Comparison of ENCODE assay signal across 9 cellular contexts in the genomic region with DNA sequence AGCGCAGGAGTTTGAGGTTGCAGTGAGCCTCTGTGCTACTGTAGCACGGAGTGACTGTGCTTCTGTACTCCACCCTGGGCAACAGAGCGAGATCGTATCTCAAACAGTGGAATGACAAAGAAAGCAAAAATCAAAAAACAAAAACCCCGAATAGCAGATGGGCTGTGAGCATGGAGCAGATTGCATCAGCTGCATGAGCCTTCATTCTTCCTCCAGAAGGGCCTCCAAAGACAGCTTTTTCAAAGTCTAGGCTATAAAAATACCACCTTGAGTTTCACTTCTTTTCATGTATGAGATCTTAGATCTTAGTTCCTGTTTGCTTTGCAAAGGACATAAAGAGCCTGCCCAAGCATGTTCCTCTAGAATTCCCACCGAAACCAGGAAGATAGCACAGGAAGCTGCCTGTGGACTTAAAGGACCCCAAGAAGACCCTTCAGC. TPM values are rescaled to one million over a fixed set of nuclear protein-coding genes. Genes with fewer than 3 reads are reported as not detected.
DNase-seq lines count a peak whose midpoint lies in the region; ATAC-seq and TF ChIP-seq lines count a peak whose summit lies in the region.
"Had no signal": no experiment of that assay in that cellular context is flagged by ENCODE, and none has a peak within 500 bp of the region (broad histone marks: within the 10 kb centered on the region; RNA-seq: fewer than 3 reads in every experiment).

No MANE protein-coding gene starts in this region.

- no peak for TF ChIP-seq CTCF in endodermal cell (conservative IDR thresholded peaks at IDR 0.05)

- H3K27me3 ChIP-seq in endodermal cell (ENCODE audit: control insufficient read depth, insufficient read depth, low read length, poor library complexity, severe bottlenecking), result no peaks in the 10 kb centered on the region

- no peak for ATAC-seq in stimulated activated naive CD8-positive, alpha-beta T cell treated with anti-CD3 and anti-CD28 coated beads, Interleukin-15, Interleukin-2, amounts not matched to agents 100 U/mL and 50 U/mL, for 24 hours
- ATAC-seq in HG03045 (IDR thresholded peaks at IDR 0.05; ENCODE audit: unreplicated experiment), result peak; percentile 72
- ATAC-seq in T-cell (replicated peaks in 1 of 4), result peak; percentile 67 to 93 (median 82)

- H3K9ac ChIP-seq in endodermal cell (ENCODE audit: extremely low read depth, low read length, poor library complexity, severe bottlenecking), result no peak overlapping the region

- peaks cover 19% of the 10 kb centered on the region for H3K4me1 Mint-ChIP-seq in stimulated activated naive CD8-positive, alpha-beta T cell treated with anti-CD3 and anti-CD28 coated beads, Interleukin-15, Interleukin-2, amounts not matched to agents 100 ng/mL and 50 ng/mL, for 24 hours (ENCODE audit: low read depth)
- H3K4me1 Mint-ChIP-seq in T-cell (peaks cover 15 to 20% (median 19%) of the 10 kb centered on the region in 3 donors), endodermal cell (peaks cover 6% of the 10 kb centered on the region)

- no peaks in the 10 kb centered on the region for H3K36me3 Mint-ChIP-seq in stimulated activated naive CD8-positive, alpha-beta T cell treated with anti-CD3 and anti-CD28 coated beads, Interleukin-15, Interleukin-2, amounts not matched to agents 100 ng/mL and 50 ng/mL, for 24 hours (ENCODE audit: low read depth)
- H3K36me3 Mint-ChIP-seq in T-cell, result no peaks in the 10 kb centered on the region
- H3K36me3 Mint-ChIP-seq in endodermal cell (ENCODE audit: low read depth), result no peaks in the 10 kb centered on the region

- H3K9me3 Mint-ChIP-seq in stimulated activated naive CD8-positive, alpha-beta T cell treated with anti-CD3 and anti-CD28 coated beads, Interleukin-15, Interleukin-2, amounts not matched to agents 100 ng/mL and 50 ng/mL, for 24 hours, result no peaks in the 10 kb centered on the region
- H3K9me3 Mint-ChIP-seq in T-cell (no peaks in the 10 kb centered on the region), endodermal cell (peaks cover 8% of the 10 kb centered on the region)

- no peaks in the 10 kb centered on the region for H3K27me3 Mint-ChIP-seq in stimulated activated naive CD8-positive, alpha-beta T cell treated with anti-CD3 and anti-CD28 coated beads, Interleukin-15, Interleukin-2, amounts not matched to agents 100 ng/mL and 50 ng/mL, for 24 hours
- H3K27me3 Mint-ChIP-seq in T-cell (no peaks in the 10 kb centered on the region), endodermal cell (ENCODE audit: insufficient read depth) (no peaks in the 10 kb centered on the region)

- no peak for DNase-seq in stimulated activated naive CD8-positive, alpha-beta T cell treated with anti-CD3 and anti-CD28 coated beads, Interleukin-15, Interleukin-2, amounts not matched to agents 100 U/mL and 50 U/mL, for 24 hours
- DNase-seq in T-cell, result peak in 6 of 34 experiments; percentile 0 to 14 (median 8)
- DNase-seq in endodermal cell, result no peak
- no peak for DNase-seq in HuH-7.5 (ENCODE audit: low spot score)
- DNase-seq in iPS-NIHi11 (ENCODE audit: low spot score), result no peak
- no peak for DNase-seq in C1 segment of cervical spinal cord (lab: John Stamatoyannopoulos, UW)
- DNase-seq: NCI-H510A treated with DMSO at 0.1 percent for 48 hours had no signal

- POLR2A ChIA-PET in T-cell (lab: Charles Lee), result no interaction called here

- H3K4me3 Mint-ChIP-seq in stimulated activated naive CD8-positive, alpha-beta T cell treated with anti-CD3 and anti-CD28 coated beads, Interleukin-15, Interleukin-2, amounts not matched to agents 100 ng/mL and 50 ng/mL, for 24 hours, result peak overlapping the region; percentile 2
- H3K4me3 Mint-ChIP-seq in T-cell (peak overlapping the region in 2 of 3 donors; percentile 34 to 70), endodermal cell (no peak overlapping the region)

- H3K4me3 ChIP-seq in endodermal cell (ENCODE audit: low read length), result no peak overlapping the region

- no peaks in the 10 kb centered on the region for H3K36me3 ChIP-seq in endodermal cell (ENCODE audit: control insufficient read depth, insufficient read depth, low read length)

- 92 to 96% methylated on average over 6 of the region's 6 CpGs for WGBS in endodermal cell (ENCODE audit: insufficient coverage in 1 of 2, insufficient read length in 1 of 2), 2 experiments

- H3K9me3 ChIP-seq in endodermal cell (ENCODE audit: control insufficient read depth, low read length), result peaks cover 4% of the 10 kb centered on the region

- H3K4me1 ChIP-seq in endodermal cell (ENCODE audit: control insufficient read depth, insufficient read depth, low read length), result no peaks in the 10 kb centered on the region

- H3K27ac ChIP-seq in endodermal cell (ENCODE audit: low read depth, low read length), result no peak overlapping the region

- CTCF ChIA-PET in T-cell (lab: Charles Lee), result interaction anchor here in 1 of 2 donors (1.4 kb wide), 1 partner anchor 21 kb away, joined by 3 read pairs; no protein-coding TSS in a partner anchor

- peak overlapping the region; percentile 70 for H3K27ac Mint-ChIP-seq in stimulated activated naive CD8-positive, alpha-beta T cell treated with anti-CD3 and anti-CD28 coated beads, Interleukin-15, Interleukin-2, amounts not matched to agents 100 ng/mL and 50 ng/mL, for 24 hours
- peak overlapping the region; percentile 88 to 92 for H3K27ac Mint-ChIP-seq in T-cell
- H3K27ac Mint-ChIP-seq in endodermal cell, result no peak overlapping the region

RNA-seq across cellular contexts. Expression of gene HSPB3, which starts 15.0 kb away (rescaled TPM):
- total RNA-seq in T-cell (not detected), endodermal cell (not detected)
- not detected for polyA plus RNA-seq in endodermal cell (2013, experiment 1 of 2)
- not detected for polyA plus RNA-seq in endodermal cell (2013, experiment 2 of 2)
